ENCODE assay signal across 1 cellular context in genomic region chr5:177293819-177294581, GRCh38.
TF ChIP-seq lines count a peak whose summit lies in the region.

No MANE protein-coding gene starts in this region.

TF ChIP-seq in SK-N-SH treated with all-trans-retinoic acid at 6 μM for 48 hours, 23 proteins besides CTCF, POLR2A, EP300 and RAD21 (continued from another document):
- TF ChIP-seq CREB5 (CRISPR knock-in tag; IDR thresholded peaks at IDR 0.05; ENCODE audit: low read depth), result no peak
